In the genomic region with DNA sequence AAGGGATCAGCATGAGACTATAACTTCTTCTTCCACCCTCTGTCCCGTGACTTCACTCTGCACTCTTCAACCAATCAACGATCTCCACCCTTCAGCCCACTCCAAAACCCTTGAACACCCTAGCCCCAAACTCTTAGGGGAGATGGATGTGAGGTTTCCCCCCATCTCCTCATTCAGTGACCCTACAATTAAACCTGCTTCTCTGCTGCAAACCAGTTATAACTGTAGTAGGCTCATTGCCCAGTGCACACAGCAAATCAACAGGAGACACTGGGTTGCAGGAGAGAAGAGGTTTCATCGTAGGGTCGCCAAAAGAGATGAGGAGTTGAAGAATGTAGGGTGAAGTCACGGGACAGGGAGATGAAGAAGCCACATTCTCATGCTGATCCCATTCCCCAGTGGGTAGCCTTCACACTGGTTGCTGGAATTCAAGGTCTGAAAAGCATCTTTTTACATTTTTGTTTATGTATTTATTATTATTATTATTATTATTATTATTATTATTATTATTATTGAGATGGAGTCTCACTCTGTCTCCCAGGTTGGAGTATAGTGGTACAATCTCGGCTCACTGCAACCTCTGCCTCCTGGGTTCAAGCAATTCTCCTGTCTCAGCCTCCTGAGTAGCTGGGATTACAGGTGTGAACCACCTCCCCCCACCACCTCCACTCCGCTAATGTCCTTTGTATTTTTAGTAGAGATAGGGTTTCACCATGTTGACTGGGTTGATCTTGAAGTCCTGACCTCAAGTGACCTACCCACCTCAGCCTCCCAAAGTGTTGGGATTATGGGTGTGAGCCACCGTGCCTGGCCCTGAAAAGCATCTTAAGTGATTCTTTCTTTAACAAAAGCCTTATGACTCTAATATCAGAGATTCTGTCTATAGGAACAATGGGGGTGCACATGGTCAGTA, we compare ENCODE assay signal across 17 cellular contexts. TPM values are rescaled to one million over a fixed set of nuclear protein-coding genes. Genes with fewer than 3 reads are reported as not detected.
DNase-seq lines count a peak whose midpoint lies in the region; ATAC-seq and TF ChIP-seq lines count a peak whose summit lies in the region.
"Had no signal": no experiment of that assay in that cellular context is flagged by ENCODE, and none has a peak within 500 bp of the region (broad histone marks: within the 10 kb centered on the region; RNA-seq: fewer than 3 reads in every experiment).

No MANE protein-coding gene starts in this region.

- H3K9ac ChIP-seq in iPS-20b (ENCODE audit: low read depth, low read length) = peak overlapping the region; percentile 53; the same call in 1 of the 2 replicates
- H3K9ac ChIP-seq: KMS-11 had no signal

- H3K4me3 Mint-ChIP-seq in dendritic cell treated with granulocyte-macrophage colony-stimulating factor and Interleukin-4, amounts not matched to agents 40 ng/mL and 50 ng/mL, for 4 days = no peak overlapping the region
- H3K4me3 Mint-ChIP-seq: CD4-positive, alpha-beta memory T cell had no signal

- H3K27ac Mint-ChIP-seq in dendritic cell treated with granulocyte-macrophage colony-stimulating factor and Interleukin-4, amounts not matched to agents 40 ng/mL and 50 ng/mL, for 4 days = peak overlapping the region; percentile 4

- H3K9me3 ChIP-seq in HEK293 (ENCODE audit: control insufficient read depth, insufficient read depth, low read depth, low read length) (no peaks in the 10 kb centered on the region), iPS-20b (ENCODE audit: insufficient read depth, low read depth, low read length) (no peaks in the 10 kb centered on the region), adrenal gland (replicated peaks in 1 of 3) (no peaks in the 10 kb centered on the region)
- H3K9me3 ChIP-seq: BE2C had no signal

- peaks cover 7% of the 10 kb centered on the region for H3K27me3 Mint-ChIP-seq in dendritic cell treated with granulocyte-macrophage colony-stimulating factor and Interleukin-4, amounts not matched to agents 40 ng/mL and 50 ng/mL, for 4 days

- DNase-seq in 8988T (no peak), pons (ENCODE audit: low spot score) (no peak), adrenal gland (no peak)
- DNase-seq: BE2C; CD4-positive, alpha-beta memory T cell; DMS79; GOT3; HCEC 1CT had no signal

- H3K36me3 ChIP-seq in HEK293 (ENCODE audit: control insufficient read depth in 2 of 2, insufficient read depth in 1 of 2, low read length in 2 of 2) = no peaks in the 10 kb centered on the region
- no peaks in the 10 kb centered on the region for H3K36me3 ChIP-seq in iPS-20b (ENCODE audit: insufficient read depth, low read depth, low read length)
- no peaks in the 10 kb centered on the region for H3K36me3 ChIP-seq in adrenal gland (replicated peaks in 1 of 2)
- H3K36me3 ChIP-seq: BE2C had no signal

- CTCF ChIA-PET in HEK293 (lab: Yijun Ruan, JAX) = interaction anchor here (0.8 kb wide), 2 partner anchors 381 to 524 kb away, joined by 3 to 4 read pairs; no protein-coding TSS in a partner anchor

- no peaks in the 10 kb centered on the region for H3K9me3 Mint-ChIP-seq in dendritic cell treated with granulocyte-macrophage colony-stimulating factor and Interleukin-4, amounts not matched to agents 40 ng/mL and 50 ng/mL, for 4 days
- H3K9me3 Mint-ChIP-seq: CD4-positive, alpha-beta memory T cell had no signal

- H3K36me3 Mint-ChIP-seq in dendritic cell treated with granulocyte-macrophage colony-stimulating factor and Interleukin-4, amounts not matched to agents 40 ng/mL and 50 ng/mL, for 4 days (ENCODE audit: low read depth) = no peaks in the 10 kb centered on the region
- H3K36me3 Mint-ChIP-seq: CD4-positive, alpha-beta memory T cell had no signal

- no peak for TF ChIP-seq POLR2A in adrenal gland (IDR thresholded peaks at IDR 0.05)

- no peak for TF ChIP-seq CTCF in HEK293 (tag by site-specific recombination; IDR thresholded peaks at IDR 0.05)
- no peak for TF ChIP-seq CTCF in adrenal gland (IDR thresholded peaks at IDR 0.05)

- H3K4me1 ChIP-seq in HEK293 (ENCODE audit: control insufficient read depth, insufficient read depth, low read length) = peaks cover 12% of the 10 kb centered on the region
- H3K4me1 ChIP-seq in iPS-20b (ENCODE audit: insufficient read depth, low read length) = peaks cover 30% of the 10 kb centered on the region
- H3K4me1 ChIP-seq in adrenal gland (replicated peaks in 1 of 2) = no peaks in the 10 kb centered on the region
- H3K4me1 ChIP-seq: BE2C had no signal

- intact Hi-C loops in dendritic cell treated with granulocyte-macrophage colony-stimulating factor and Interleukin-4, amounts not matched to agents 40 ng/mL and 50 ng/mL, for 4 days (cut with micrococcal nuclease) = no loop called here
- intact Hi-C loops in adrenal gland (cut with DNase I) = no loop called here

- 76 to 80% (median 79%) methylated on average over 8 of the region's 8 CpGs for WGBS in adrenal gland, 4 donors

- POLR2A ChIA-PET in HEK293 (lab: Yijun Ruan, JAX) = interaction anchor here (0.6 kb wide), 2 partner anchors 75 to 202 kb away, joined by 3 to 4 read pairs; no protein-coding TSS in a partner anchor

- no peak overlapping the region for H3K27ac ChIP-seq in HEK293 (ENCODE audit: extremely low read depth, low read depth, low read length)
- H3K27ac ChIP-seq in iPS-20b (ENCODE audit: low read length) = peak overlapping the region; percentile 82
- no peak overlapping the region for H3K27ac ChIP-seq in adrenal gland
- H3K27ac ChIP-seq: C4-2B, KMS-11 had no signal

- H3K27me3 ChIP-seq in iPS-20b (ENCODE audit: insufficient read depth, low read length) (0 out of 2 replicates have a peak, but pooled peaks cover 3% of the 10 kb centered on the region), adrenal gland (no peaks in the 10 kb centered on the region)

- no peak for ATAC-seq in HG03520 (IDR thresholded peaks at IDR 0.05; ENCODE audit: unreplicated experiment)
- ATAC-seq: GM12878, HepG2 had no signal

- peaks cover 34% of the 10 kb centered on the region for H3K4me1 Mint-ChIP-seq in dendritic cell treated with granulocyte-macrophage colony-stimulating factor and Interleukin-4, amounts not matched to agents 40 ng/mL and 50 ng/mL, for 4 days (ENCODE audit: low read depth)

- H3K4me3 ChIP-seq in HEK293 (ENCODE audit: low read depth, low read length) (no peak overlapping the region), iPS-20b (ENCODE audit: low read length) (peak overlapping the region; percentile 40; the same call in 1 of the 2 replicates), adrenal gland (no peak overlapping the region)
- H3K4me3 ChIP-seq: GM12878 had no signal

TF ChIP-seq in HEK293, 187 proteins besides CTCF, POLR2A, EP300 and RAD21:
- TF ChIP-seq, protein P1, sequence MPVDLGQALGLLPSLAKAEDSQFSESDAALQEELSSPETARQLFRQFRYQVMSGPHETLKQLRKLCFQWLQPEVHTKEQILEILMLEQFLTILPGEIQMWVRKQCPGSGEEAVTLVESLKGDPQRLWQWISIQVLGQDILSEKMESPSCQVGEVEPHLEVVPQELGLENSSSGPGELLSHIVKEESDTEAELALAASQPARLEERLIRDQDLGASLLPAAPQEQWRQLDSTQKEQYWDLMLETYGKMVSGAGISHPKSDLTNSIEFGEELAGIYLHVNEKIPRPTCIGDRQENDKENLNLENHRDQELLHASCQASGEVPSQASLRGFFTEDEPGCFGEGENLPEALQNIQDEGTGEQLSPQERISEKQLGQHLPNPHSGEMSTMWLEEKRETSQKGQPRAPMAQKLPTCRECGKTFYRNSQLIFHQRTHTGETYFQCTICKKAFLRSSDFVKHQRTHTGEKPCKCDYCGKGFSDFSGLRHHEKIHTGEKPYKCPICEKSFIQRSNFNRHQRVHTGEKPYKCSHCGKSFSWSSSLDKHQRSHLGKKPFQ (tag by site-specific recombination; IDR thresholded peaks at IDR 0.05) = 0 out of 2 replicates have a peak, but pooled peaks have one; percentile 19
- TF ChIP-seq ZFP41 (tag by site-specific recombination; IDR thresholded peaks at IDR 0.05; ENCODE audit: borderline replicate concordance) = no peak

RNA-seq across cellular contexts. Expression of gene CYP2S1, which starts 5.8 kb away (rescaled TPM):
- 1 to 10 TPM; 1.4 to 4.7 (median 2.2) TPM for total RNA-seq in adrenal gland
- 1 to 10 TPM in 2 of 3 donors, under 1 TPM in 1; 0.84 to 1.2 (median 1.2) TPM for polyA plus RNA-seq in adrenal gland
- total RNA-seq: G401 had no signal
- polyA plus RNA-seq: CD4-positive, alpha-beta memory T cell had no signal

RNA-seq across cellular contexts. Expression of gene AXL, which starts 31.8 kb away (rescaled TPM):
- total RNA-seq in adrenal gland = 100 to 1,000 TPM in 1 of 8 donors, 10 to 100 TPM in 7; 47.6 to 105 (median 61.3) TPM
- 10 to 100 TPM; 12.0 to 18.1 (median 16.8) TPM for polyA plus RNA-seq in adrenal gland
